ENCODE assay signal across 2 cellular contexts in genomic region chr7:143099579-143099978, GRCh38. TPM values are rescaled to one million over a fixed set of nuclear protein-coding genes. Genes with fewer than 3 reads are reported as not detected.
"Had no signal": no experiment of that assay in that cellular context is flagged by ENCODE, and none has a peak within 500 bp of the region (broad histone marks: within the 10 kb centered on the region; RNA-seq: fewer than 3 reads in every experiment).

No MANE protein-coding gene starts in this region.

RNA-seq across cellular contexts. Expression of gene PIP, which starts 32.3 kb away (rescaled TPM):
- total RNA-seq: G401, GM12878 had no signal
- polyA plus RNA-seq: GM12878 had no signal

RNA-seq across cellular contexts. Expression of gene OR6V1, which starts 47.4 kb away (rescaled TPM):
- total RNA-seq: G401, GM12878 had no signal
- polyA plus RNA-seq: GM12878 had no signal
